Comparison of ENCODE assay signal across 1 cellular context in the genomic region with DNA sequence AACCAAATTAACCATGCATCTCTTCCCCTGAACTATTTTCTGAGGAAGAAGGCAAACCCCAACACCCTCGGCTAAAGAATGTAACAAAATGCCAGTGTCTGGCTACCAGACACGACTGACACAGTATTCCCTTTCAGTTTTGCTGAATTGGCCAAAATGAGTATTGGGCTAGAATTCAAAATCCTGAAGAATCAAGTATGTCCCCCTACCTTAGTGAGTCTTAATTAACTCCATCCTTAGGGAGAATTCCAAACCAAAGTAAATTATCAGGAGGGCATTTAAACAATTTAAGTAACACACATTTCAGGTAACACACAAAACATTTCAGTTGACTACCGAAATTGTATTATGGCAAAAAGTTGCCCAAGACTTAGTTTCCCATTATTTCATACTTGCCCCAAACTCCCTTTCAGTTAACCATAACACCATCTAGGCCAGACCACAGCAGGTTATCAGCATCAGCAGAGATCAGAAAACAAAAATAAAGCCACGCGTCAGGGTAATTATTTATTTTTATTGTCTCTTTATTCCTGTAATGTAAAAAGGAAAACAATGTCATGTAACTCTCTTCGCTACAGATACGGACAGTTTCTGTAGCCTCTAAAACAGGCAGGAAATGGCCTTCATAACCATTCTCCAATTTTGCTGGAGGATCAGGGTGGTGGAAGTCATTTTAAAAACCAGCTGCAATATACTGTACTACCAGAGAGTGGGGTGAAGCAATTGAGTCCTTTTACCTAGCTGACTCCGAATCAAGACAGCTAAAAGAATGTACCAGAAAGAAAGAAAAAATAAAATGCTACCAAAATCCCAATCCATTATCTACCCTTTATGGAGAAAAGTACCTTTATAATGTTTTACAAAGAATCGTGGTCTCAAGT.
A peak's percentile ranks its signal among the peaks of the same experiment; 100 is the strongest.
TF ChIP-seq lines count a peak whose summit lies in the region.

No MANE protein-coding gene starts in this region.

TF ChIP-seq in HepG2, 621 proteins besides CTCF, POLR2A, EP300 and RAD21 (continued from another document and continues in another):
- TF ChIP-seq, protein P1, sequence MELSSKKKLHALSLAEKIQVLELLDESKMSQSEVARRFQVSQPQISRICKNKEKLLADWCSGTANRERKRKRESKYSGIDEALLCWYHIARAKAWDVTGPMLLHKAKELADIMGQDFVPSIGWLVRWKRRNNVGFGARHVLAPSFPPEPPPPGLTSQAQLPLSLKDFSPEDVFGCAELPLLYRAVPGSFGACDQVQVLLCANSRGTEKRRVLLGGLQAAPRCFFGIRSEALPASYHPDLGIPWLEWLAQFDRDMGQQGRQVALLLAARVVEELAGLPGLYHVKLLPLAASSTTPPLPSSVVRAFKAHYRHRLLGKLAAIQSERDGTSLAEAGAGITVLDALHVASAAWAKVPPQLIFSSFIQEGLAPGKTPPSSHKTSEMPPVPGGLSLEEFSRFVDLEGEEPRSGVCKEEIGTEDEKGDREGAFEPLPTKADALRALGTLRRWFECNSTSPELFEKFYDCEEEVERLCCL (CRISPR knock-in tag; IDR thresholded peaks at IDR 0.05; ENCODE audit: borderline replicate concordance) = no peak
- TF ChIP-seq ZNF878 (CRISPR knock-in tag; IDR thresholded peaks at IDR 0.05) = no peak
- TF ChIP-seq, protein P2, sequence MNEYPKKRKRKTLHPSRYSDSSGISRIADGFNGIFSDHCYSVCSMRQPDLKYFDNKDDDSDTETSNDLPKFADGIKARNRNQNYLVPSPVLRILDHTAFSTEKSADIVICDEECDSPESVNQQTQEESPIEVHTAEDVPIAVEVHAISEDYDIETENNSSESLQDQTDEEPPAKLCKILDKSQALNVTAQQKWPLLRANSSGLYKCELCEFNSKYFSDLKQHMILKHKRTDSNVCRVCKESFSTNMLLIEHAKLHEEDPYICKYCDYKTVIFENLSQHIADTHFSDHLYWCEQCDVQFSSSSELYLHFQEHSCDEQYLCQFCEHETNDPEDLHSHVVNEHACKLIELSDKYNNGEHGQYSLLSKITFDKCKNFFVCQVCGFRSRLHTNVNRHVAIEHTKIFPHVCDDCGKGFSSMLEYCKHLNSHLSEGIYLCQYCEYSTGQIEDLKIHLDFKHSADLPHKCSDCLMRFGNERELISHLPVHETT (CRISPR knock-in tag; conservative IDR thresholded peaks at IDR 0.05) = no peak
- TF ChIP-seq ZNF292 (CRISPR knock-in tag; IDR thresholded peaks at IDR 0.05; ENCODE audit: borderline replicate concordance, low read depth) = no peak
- TF ChIP-seq CBX2 (IDR thresholded peaks at IDR 0.05; ENCODE audit: low read depth, low read length) = no peak
- no peak for TF ChIP-seq CBX2 (CRISPR knock-in tag; IDR thresholded peaks at IDR 0.05; ENCODE audit: low read depth)
- TF ChIP-seq, protein P3, sequence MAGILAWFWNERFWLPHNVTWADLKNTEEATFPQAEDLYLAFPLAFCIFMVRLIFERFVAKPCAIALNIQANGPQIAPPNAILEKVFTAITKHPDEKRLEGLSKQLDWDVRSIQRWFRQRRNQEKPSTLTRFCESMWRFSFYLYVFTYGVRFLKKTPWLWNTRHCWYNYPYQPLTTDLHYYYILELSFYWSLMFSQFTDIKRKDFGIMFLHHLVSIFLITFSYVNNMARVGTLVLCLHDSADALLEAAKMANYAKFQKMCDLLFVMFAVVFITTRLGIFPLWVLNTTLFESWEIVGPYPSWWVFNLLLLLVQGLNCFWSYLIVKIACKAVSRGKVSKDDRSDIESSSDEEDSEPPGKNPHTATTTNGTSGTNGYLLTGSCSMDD (CRISPR knock-in tag; IDR thresholded peaks at IDR 0.05) = no peak
- TF ChIP-seq PLRG1 (conservative IDR thresholded peaks at IDR 0.05) = no peak
- TF ChIP-seq, protein P4, sequence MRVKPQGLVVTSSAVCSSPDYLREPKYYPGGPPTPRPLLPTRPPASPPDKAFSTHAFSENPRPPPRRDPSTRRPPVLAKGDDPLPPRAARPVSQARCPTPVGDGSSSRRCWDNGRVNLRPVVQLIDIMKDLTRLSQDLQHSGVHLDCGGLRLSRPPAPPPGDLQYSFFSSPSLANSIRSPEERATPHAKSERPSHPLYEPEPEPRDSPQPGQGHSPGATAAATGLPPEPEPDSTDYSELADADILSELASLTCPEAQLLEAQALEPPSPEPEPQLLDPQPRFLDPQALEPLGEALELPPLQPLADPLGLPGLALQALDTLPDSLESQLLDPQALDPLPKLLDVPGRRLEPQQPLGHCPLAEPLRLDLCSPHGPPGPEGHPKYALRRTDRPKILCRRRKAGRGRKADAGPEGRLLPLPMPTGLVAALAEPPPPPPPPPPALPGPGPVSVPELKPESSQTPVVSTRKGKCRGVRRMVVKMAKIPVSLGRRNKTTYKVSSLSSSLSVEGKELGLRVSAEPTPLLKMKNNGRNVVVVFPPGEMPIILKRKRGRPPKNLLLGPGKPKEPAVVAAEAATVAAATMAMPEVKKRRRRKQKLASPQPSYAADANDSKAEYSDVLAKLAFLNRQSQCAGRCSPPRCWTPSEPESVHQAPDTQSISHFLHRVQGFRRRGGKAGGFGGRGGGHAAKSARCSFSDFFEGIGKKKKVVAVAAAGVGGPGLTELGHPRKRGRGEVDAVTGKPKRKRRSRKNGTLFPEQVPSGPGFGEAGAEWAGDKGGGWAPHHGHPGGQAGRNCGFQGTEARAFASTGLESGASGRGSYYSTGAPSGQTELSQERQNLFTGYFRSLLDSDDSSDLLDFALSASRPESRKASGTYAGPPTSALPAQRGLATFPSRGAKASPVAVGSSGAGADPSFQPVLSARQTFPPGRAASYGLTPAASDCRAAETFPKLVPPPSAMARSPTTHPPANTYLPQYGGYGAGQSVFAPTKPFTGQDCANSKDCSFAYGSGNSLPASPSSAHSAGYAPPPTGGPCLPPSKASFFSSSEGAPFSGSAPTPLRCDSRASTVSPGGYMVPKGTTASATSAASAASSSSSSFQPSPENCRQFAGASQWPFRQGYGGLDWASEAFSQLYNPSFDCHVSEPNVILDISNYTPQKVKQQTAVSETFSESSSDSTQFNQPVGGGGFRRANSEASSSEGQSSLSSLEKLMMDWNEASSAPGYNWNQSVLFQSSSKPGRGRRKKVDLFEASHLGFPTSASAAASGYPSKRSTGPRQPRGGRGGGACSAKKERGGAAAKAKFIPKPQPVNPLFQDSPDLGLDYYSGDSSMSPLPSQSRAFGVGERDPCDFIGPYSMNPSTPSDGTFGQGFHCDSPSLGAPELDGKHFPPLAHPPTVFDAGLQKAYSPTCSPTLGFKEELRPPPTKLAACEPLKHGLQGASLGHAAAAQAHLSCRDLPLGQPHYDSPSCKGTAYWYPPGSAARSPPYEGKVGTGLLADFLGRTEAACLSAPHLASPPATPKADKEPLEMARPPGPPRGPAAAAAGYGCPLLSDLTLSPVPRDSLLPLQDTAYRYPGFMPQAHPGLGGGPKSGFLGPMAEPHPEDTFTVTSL (CRISPR knock-in tag; IDR thresholded peaks at IDR 0.05; ENCODE audit: borderline replicate concordance) = no peak
- TF ChIP-seq FOXK1 (CRISPR knock-in tag; IDR thresholded peaks at IDR 0.05; ENCODE audit: borderline replicate concordance, low read depth) = peak; percentile 13; the same call in 1 of the 2 replicates
- TF ChIP-seq, protein P5, sequence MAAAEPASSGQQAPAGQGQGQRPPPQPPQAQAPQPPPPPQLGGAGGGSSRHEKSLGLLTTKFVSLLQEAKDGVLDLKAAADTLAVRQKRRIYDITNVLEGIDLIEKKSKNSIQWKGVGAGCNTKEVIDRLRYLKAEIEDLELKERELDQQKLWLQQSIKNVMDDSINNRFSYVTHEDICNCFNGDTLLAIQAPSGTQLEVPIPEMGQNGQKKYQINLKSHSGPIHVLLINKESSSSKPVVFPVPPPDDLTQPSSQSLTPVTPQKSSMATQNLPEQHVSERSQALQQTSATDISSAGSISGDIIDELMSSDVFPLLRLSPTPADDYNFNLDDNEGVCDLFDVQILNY (CRISPR knock-in tag; conservative IDR thresholded peaks at IDR 0.05) = no peak
- TF ChIP-seq ZBTB21 (CRISPR knock-in tag; IDR thresholded peaks at IDR 0.05) = no peak
- TF ChIP-seq, protein P6, sequence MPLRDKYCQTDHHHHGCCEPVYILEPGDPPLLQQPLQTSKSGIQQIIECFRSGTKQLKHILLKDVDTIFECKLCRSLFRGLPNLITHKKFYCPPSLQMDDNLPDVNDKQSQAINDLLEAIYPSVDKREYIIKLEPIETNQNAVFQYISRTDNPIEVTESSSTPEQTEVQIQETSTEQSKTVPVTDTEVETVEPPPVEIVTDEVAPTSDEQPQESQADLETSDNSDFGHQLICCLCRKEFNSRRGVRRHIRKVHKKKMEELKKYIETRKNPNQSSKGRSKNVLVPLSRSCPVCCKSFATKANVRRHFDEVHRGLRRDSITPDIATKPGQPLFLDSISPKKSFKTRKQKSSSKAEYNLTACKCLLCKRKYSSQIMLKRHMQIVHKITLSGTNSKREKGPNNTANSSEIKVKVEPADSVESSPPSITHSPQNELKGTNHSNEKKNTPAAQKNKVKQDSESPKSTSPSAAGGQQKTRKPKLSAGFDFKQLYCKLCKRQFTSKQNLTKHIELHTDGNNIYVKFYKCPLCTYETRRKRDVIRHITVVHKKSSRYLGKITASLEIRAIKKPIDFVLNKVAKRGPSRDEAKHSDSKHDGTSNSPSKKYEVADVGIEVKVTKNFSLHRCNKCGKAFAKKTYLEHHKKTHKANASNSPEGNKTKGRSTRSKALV (CRISPR knock-in tag; IDR thresholded peaks at IDR 0.05) = 0 out of 2 replicates have a peak, but pooled peaks have one; percentile 36
- no peak for TF ChIP-seq ZNF547 (CRISPR knock-in tag; IDR thresholded peaks at IDR 0.05)
- no peak for TF ChIP-seq ZKSCAN8 (CRISPR knock-in tag; IDR thresholded peaks at IDR 0.05; ENCODE audit: borderline replicate concordance)
- TF ChIP-seq, protein P7, sequence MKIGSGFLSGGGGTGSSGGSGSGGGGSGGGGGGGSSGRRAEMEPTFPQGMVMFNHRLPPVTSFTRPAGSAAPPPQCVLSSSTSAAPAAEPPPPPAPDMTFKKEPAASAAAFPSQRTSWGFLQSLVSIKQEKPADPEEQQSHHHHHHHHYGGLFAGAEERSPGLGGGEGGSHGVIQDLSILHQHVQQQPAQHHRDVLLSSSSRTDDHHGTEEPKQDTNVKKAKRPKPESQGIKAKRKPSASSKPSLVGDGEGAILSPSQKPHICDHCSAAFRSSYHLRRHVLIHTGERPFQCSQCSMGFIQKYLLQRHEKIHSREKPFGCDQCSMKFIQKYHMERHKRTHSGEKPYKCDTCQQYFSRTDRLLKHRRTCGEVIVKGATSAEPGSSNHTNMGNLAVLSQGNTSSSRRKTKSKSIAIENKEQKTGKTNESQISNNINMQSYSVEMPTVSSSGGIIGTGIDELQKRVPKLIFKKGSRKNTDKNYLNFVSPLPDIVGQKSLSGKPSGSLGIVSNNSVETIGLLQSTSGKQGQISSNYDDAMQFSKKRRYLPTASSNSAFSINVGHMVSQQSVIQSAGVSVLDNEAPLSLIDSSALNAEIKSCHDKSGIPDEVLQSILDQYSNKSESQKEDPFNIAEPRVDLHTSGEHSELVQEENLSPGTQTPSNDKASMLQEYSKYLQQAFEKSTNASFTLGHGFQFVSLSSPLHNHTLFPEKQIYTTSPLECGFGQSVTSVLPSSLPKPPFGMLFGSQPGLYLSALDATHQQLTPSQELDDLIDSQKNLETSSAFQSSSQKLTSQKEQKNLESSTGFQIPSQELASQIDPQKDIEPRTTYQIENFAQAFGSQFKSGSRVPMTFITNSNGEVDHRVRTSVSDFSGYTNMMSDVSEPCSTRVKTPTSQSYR (CRISPR knock-in tag; IDR thresholded peaks at IDR 0.05; ENCODE audit: borderline replicate concordance) = no peak
- TF ChIP-seq GFI1 (CRISPR knock-in tag; IDR thresholded peaks at IDR 0.05; ENCODE audit: borderline replicate concordance) = peak; percentile 40; the same call in 1 of the 2 replicates
- no peak for TF ChIP-seq ZNF333 (CRISPR knock-in tag; IDR thresholded peaks at IDR 0.05; ENCODE audit: borderline replicate concordance)
- TF ChIP-seq, protein P8, sequence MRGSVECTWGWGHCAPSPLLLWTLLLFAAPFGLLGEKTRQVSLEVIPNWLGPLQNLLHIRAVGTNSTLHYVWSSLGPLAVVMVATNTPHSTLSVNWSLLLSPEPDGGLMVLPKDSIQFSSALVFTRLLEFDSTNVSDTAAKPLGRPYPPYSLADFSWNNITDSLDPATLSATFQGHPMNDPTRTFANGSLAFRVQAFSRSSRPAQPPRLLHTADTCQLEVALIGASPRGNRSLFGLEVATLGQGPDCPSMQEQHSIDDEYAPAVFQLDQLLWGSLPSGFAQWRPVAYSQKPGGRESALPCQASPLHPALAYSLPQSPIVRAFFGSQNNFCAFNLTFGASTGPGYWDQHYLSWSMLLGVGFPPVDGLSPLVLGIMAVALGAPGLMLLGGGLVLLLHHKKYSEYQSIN (CRISPR knock-in tag; IDR thresholded peaks at IDR 0.05; ENCODE audit: borderline replicate concordance) = no peak
- TF ChIP-seq, protein P9, sequence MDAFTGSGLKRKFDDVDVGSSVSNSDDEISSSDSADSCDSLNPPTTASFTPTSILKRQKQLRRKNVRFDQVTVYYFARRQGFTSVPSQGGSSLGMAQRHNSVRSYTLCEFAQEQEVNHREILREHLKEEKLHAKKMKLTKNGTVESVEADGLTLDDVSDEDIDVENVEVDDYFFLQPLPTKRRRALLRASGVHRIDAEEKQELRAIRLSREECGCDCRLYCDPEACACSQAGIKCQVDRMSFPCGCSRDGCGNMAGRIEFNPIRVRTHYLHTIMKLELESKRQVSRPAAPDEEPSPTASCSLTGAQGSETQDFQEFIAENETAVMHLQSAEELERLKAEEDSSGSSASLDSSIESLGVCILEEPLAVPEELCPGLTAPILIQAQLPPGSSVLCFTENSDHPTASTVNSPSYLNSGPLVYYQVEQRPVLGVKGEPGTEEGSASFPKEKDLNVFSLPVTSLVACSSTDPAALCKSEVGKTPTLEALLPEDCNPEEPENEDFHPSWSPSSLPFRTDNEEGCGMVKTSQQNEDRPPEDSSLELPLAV (CRISPR knock-in tag; conservative IDR thresholded peaks at IDR 0.05; ENCODE audit: low read depth) = no peak
- TF ChIP-seq HOXD1 (CRISPR knock-in tag; IDR thresholded peaks at IDR 0.05) = no peak
- no peak for TF ChIP-seq REPIN1 (CRISPR knock-in tag; IDR thresholded peaks at IDR 0.05; ENCODE audit: borderline replicate concordance, low read depth)
- TF ChIP-seq, protein P10, sequence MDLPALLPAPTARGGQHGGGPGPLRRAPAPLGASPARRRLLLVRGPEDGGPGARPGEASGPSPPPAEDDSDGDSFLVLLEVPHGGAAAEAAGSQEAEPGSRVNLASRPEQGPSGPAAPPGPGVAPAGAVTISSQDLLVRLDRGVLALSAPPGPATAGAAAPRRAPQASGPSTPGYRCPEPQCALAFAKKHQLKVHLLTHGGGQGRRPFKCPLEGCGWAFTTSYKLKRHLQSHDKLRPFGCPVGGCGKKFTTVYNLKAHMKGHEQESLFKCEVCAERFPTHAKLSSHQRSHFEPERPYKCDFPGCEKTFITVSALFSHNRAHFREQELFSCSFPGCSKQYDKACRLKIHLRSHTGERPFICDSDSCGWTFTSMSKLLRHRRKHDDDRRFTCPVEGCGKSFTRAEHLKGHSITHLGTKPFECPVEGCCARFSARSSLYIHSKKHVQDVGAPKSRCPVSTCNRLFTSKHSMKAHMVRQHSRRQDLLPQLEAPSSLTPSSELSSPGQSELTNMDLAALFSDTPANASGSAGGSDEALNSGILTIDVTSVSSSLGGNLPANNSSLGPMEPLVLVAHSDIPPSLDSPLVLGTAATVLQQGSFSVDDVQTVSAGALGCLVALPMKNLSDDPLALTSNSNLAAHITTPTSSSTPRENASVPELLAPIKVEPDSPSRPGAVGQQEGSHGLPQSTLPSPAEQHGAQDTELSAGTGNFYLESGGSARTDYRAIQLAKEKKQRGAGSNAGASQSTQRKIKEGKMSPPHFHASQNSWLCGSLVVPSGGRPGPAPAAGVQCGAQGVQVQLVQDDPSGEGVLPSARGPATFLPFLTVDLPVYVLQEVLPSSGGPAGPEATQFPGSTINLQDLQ (CRISPR knock-in tag; IDR thresholded peaks at IDR 0.05) = no peak
- TF ChIP-seq ZNF713 (CRISPR knock-in tag; IDR thresholded peaks at IDR 0.05) = no peak
- no peak for TF ChIP-seq ZNF12 (CRISPR knock-in tag; IDR thresholded peaks at IDR 0.05)
